2 cellular contexts compared by ENCODE assay signal in the genomic region with DNA sequence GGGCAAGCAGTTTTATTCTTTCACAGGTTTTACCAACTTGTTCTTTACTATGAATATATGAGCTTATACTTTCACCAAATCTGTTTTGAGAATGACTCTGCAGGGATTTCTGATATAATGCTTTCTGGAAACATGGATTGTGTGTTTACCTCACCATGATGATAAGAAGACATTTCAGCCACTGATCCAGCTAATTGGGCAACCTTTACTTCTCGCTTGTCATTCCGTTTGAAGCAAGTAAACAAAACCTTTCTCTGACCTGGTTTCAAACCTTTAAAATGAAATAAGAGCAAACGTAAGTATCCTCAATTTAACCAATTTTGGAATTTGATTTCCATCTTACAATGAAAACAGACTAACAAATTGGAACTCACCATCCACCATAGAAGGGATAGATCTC.
TF ChIP-seq lines count a peak whose summit lies in the region.

No MANE protein-coding gene starts in this region.

TF ChIP-seq in SK-N-SH treated with all-trans-retinoic acid at 6 μM for 48 hours, 23 proteins besides CTCF, POLR2A, EP300 and RAD21:
- TF ChIP-seq ZNF70 (CRISPR knock-in tag; IDR thresholded peaks at IDR 0.05) (0 out of 2 replicates have a peak, but pooled peaks have one; percentile 10), RARB (CRISPR knock-in tag; IDR thresholded peaks at IDR 0.05) (no peak), ZFP30 (CRISPR knock-in tag; IDR thresholded peaks at IDR 0.05) (no peak)

TF ChIP-seq in SK-N-SH, 30 proteins besides CTCF, POLR2A, EP300 and RAD21:
- TF ChIP-seq NFIC (IDR thresholded peaks at IDR 0.05; ENCODE audit: borderline replicate concordance) (no peak), JUND (IDR thresholded peaks at IDR 0.05) (no peak), NRF1 (IDR thresholded peaks at IDR 0.05; ENCODE audit: low read depth, low read length) (no peak), SMC3 (IDR thresholded peaks at IDR 0.05; ENCODE audit: low read depth, low read length) (no peak), TCF12 (IDR thresholded peaks at IDR 0.05) (no peak)
- TF ChIP-seq, protein P1, sequence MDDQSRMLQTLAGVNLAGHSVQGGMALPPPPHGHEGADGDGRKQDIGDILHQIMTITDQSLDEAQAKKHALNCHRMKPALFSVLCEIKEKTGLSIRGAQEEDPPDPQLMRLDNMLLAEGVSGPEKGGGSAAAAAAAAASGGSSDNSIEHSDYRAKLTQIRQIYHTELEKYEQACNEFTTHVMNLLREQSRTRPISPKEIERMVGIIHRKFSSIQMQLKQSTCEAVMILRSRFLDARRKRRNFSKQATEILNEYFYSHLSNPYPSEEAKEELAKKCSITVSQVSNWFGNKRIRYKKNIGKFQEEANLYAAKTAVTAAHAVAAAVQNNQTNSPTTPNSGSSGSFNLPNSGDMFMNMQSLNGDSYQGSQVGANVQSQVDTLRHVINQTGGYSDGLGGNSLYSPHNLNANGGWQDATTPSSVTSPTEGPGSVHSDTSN (IDR thresholded peaks at IDR 0.05): no peak
- TF ChIP-seq, protein P2, sequence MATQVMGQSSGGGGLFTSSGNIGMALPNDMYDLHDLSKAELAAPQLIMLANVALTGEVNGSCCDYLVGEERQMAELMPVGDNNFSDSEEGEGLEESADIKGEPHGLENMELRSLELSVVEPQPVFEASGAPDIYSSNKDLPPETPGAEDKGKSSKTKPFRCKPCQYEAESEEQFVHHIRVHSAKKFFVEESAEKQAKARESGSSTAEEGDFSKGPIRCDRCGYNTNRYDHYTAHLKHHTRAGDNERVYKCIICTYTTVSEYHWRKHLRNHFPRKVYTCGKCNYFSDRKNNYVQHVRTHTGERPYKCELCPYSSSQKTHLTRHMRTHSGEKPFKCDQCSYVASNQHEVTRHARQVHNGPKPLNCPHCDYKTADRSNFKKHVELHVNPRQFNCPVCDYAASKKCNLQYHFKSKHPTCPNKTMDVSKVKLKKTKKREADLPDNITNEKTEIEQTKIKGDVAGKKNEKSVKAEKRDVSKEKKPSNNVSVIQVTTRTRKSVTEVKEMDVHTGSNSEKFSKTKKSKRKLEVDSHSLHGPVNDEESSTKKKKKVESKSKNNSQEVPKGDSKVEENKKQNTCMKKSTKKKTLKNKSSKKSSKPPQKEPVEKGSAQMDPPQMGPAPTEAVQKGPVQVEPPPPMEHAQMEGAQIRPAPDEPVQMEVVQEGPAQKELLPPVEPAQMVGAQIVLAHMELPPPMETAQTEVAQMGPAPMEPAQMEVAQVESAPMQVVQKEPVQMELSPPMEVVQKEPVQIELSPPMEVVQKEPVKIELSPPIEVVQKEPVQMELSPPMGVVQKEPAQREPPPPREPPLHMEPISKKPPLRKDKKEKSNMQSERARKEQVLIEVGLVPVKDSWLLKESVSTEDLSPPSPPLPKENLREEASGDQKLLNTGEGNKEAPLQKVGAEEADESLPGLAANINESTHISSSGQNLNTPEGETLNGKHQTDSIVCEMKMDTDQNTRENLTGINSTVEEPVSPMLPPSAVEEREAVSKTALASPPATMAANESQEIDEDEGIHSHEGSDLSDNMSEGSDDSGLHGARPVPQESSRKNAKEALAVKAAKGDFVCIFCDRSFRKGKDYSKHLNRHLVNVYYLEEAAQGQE (IDR thresholded peaks at IDR 0.05; ENCODE audit: low read depth, low read length): no peak
- TF ChIP-seq, protein P3, sequence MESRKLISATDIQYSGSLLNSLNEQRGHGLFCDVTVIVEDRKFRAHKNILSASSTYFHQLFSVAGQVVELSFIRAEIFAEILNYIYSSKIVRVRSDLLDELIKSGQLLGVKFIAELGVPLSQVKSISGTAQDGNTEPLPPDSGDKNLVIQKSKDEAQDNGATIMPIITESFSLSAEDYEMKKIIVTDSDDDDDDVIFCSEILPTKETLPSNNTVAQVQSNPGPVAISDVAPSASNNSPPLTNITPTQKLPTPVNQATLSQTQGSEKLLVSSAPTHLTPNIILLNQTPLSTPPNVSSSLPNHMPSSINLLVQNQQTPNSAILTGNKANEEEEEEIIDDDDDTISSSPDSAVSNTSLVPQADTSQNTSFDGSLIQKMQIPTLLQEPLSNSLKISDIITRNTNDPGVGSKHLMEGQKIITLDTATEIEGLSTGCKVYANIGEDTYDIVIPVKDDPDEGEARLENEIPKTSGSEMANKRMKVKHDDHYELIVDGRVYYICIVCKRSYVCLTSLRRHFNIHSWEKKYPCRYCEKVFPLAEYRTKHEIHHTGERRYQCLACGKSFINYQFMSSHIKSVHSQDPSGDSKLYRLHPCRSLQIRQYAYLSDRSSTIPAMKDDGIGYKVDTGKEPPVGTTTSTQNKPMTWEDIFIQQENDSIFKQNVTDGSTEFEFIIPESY (IDR thresholded peaks at IDR 0.05; ENCODE audit: borderline replicate concordance, low read depth): no peak
